ENCODE assay signal across 35 cellular contexts in the genomic region with DNA sequence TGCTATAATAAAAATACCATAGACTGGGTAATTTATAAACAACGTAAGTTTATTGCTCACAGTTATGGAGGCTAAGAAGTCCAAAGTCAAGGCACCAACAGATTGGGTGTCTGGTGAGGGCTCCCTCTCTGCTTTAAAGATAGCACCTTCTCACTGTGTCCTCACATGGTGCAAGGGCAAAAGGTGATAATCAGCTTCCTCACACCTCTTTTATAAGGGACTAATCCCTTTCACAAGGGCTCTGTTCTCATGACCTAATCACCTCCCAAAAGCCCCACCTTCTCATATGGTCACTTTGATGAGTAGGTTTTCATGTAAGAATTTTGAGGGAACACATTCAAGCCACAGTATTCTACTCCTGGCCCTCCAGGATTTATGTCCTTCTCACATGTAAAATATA.
"Had no signal": no experiment of that assay in that cellular context is flagged by ENCODE, and none has a peak within 500 bp of the region (broad histone marks: within the 10 kb centered on the region; RNA-seq: fewer than 3 reads in every experiment).

No MANE protein-coding gene starts in this region.

- H3K9me3 ChIP-seq: MG63 had no signal

- H3K4me2 ChIP-seq: KMS-11 had no signal

- H3K27ac ChIP-seq: KMS-11 had no signal

- H3K36me3 ChIP-seq: MG63 had no signal

- DNase-seq: Karpas-422, Kasumi-1, KBM-7, KG1, MG63, MM.1S, MV-4-11, NCI-H1048, NCI-H1092, NCI-H1092 treated with DMSO at 0.1 percent for 48 hours, NCI-H1105, NCI-H1105 treated with DMSO at 0.1 percent for 48 hours, NCI-H1417, NCI-H1417 treated with DMSO at 0.1 percent for 48 hours, NCI-H1436, NCI-H1436 treated with DMSO at 0.1 percent for 48 hours, NCI-H146, NCI-H1694, NCI-H1694 treated with DMSO at 0.1 percent for 48 hours, NCI-H187, NCI-H187 treated with DMSO at 0.1 percent for 48 hours, NCI-H1930, NCI-H2029, NCI-H2029 treated with DMSO at 0.1 percent for 48 hours, NCI-H2081, NCI-H2081 treated with DMSO at 0.1 percent for 48 hours, NCI-H2107, NCI-H2171, NCI-H2171 treated with DMSO at 0.1 percent for 48 hours, NCI-H2227 treated with DMSO at 0.1 percent for 48 hours, NCI-H226, NCI-H345, NCI-H446, NCI-H446 treated with DMSO at 0.1 percent for 48 hours had no signal

- H3K9ac ChIP-seq: KMS-11 had no signal

- H3K27me3 ChIP-seq: MG63 had no signal

- H3K4me3 ChIP-seq: MG63 had no signal
